In the genomic region with DNA sequence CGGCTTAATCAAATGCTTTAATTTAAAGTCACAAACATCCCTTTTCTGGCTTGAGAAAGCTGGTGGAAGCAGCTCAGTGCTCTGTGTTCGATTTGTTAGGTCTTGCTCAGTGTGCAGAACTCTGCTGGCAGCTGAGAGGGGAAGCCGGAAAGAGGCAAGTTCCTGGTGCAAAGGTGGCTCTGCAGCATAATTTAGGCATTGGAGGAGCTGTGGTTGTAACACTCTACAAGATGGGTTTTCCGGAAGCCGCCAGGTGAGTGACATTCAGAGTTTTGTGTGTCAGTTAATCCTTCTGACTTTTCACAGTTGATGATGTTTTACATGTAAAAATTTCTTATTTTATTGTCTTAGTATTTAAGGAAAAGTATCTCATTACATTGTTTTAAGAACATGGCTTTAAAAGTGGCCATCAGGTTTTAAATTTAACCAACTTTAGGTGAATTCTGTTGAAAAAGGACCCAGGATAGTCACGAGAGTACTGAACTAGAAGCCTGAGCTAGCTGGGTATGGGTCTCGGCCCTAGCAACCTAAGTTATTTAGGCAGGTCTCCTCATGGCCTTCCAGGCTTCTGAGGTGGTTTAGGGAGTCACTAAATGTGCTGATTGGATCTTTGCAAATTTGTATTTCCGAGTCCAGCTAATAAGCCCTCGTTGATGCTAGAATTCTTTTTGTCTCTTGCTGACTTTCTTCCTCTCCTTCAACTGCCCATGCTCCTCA, we compare ENCODE assay signal across 8 cellular contexts. TPM values are rescaled to one million over a fixed set of nuclear protein-coding genes. Genes with fewer than 3 reads are reported as not detected.
DNase-seq lines count a peak whose midpoint lies in the region; ATAC-seq and TF ChIP-seq lines count a peak whose summit lies in the region.

No MANE protein-coding gene starts in this region.

- ATAC-seq in GM18858 (IDR thresholded peaks at IDR 0.05; ENCODE audit: unreplicated experiment) (peak; percentile 65), HG03159 (IDR thresholded peaks at IDR 0.05; ENCODE audit: unreplicated experiment) (peak; percentile 89)

- peak overlapping the region; percentile 87 for H3K4me3 ChIP-seq in WI38 (ENCODE audit: low read depth, low read length)

- no peak for TF ChIP-seq CTCF in WI38 (IDR thresholded peaks at IDR 0.05; ENCODE audit: low read depth, low read length)

- DNase-seq in A172 (ENCODE audit: low spot score): peak; percentile 70
- peak; percentile 78 for DNase-seq in NCI-H2227 treated with DMSO at 0.1 percent for 48 hours (lab: John Stamatoyannopoulos, UW)
- peak; percentile 87 for DNase-seq in central memory CD4-positive, alpha-beta T cell
- DNase-seq in iris pigment epithelial cell (ENCODE audit: low read depth): peak; percentile 95
- DNase-seq in stimulated activated CD4-positive, alpha-beta T cell treated with anti-CD3 and anti-CD28 coated beads, Interleukin-12 subunit alpha, Interleukin-12 subunit beta, amount 100 ng/mL, for 24 hours (ENCODE audit: low read depth in 2 of 2): peak; percentile 50 to 65

RNA-seq across cellular contexts. Expression of a gene that starts 47.1 kb away (rescaled TPM):
- not detected in 2 replicates for total RNA-seq in A172 (2014; rRNA removed; shearing (Covaris generic))

Comparison
In these comparisons a context has a peak if more than half of its experiments do, and no peak if none do; other contexts are left out.
1. Peak in every context shown above with its lines: DNase-seq, ATAC-seq and H3K4me3 ChIP-seq.